ENCODE assay signal across 8 cellular contexts in genomic region chr1:12132078-12132477, GRCh38. TPM values are rescaled to one million over a fixed set of nuclear protein-coding genes. Genes with fewer than 3 reads are reported as not detected.
A peak's percentile ranks its signal among the peaks of the same experiment; 100 is the strongest.
DNase-seq lines count a peak whose midpoint lies in the region; ATAC-seq and TF ChIP-seq lines count a peak whose summit lies in the region.
"Had no signal": no experiment of that assay in that cellular context is flagged by ENCODE, and none has a peak within 500 bp of the region (broad histone marks: within the 10 kb centered on the region; RNA-seq: fewer than 3 reads in every experiment).

No MANE protein-coding gene starts in this region.

- ATAC-seq in RWPE2 (ENCODE audit: low read depth), result peak; percentile 90

- H3K27me3 ChIP-seq in RWPE2 (ENCODE audit: insufficient read depth, poor library complexity, severe bottlenecking) (no peaks in the 10 kb centered on the region), skeletal muscle tissue (ENCODE audit: control insufficient read depth in 3 of 3, insufficient read depth in 3 of 3, low read length in 3 of 3) (no peaks in the 10 kb centered on the region)

- DNase-seq in EL (peak; percentile 94), RWPE2 (ENCODE audit: low spot score) (no peak), fibroblast of gingiva (ENCODE audit: low read depth) (peak; percentile 95), NCI-H524 treated with DMSO at 0.1 percent for 48 hours (lab: John Stamatoyannopoulos, UW) (no peak), NCI-H2227 treated with DMSO at 0.1 percent for 48 hours (lab: John Stamatoyannopoulos, UW) (no peak), NCI-H2171 treated with DMSO at 0.1 percent for 48 hours (lab: John Stamatoyannopoulos, UW) (no peak)
- DNase-seq: activated CD4-positive, CD25-positive, alpha-beta regulatory T cell treated with anti-CD3 and anti-CD28 coated beads, Interleukin-2, amount 50 U/mL, for 72 hours had no signal

- TF ChIP-seq CTCF in RWPE2 (IDR thresholded peaks at IDR 0.05; ENCODE audit: poor library complexity, severe bottlenecking), result no peak

- H3K9ac ChIP-seq in skeletal muscle tissue (ENCODE audit: low read depth in 1 of 3, low read length in 3 of 3), result no peak overlapping the region

- H3K4me1 ChIP-seq in RWPE2 (ENCODE audit: insufficient read depth, poor library complexity, severe bottlenecking) (peaks cover 14% of the 10 kb centered on the region), skeletal muscle tissue (ENCODE audit: control insufficient read depth in 3 of 3, insufficient read depth in 3 of 3, low read length in 3 of 3) (peaks cover 9 to 21% (median 11%) of the 10 kb centered on the region in 3 donors)

- no peaks in the 10 kb centered on the region for H3K9me3 ChIP-seq in RWPE2 (ENCODE audit: severe bottlenecking)
- no peaks in the 10 kb centered on the region for H3K9me3 ChIP-seq in skeletal muscle tissue (ENCODE audit: control insufficient read depth in 3 of 3, low read length in 3 of 3)

- H3K36me3 ChIP-seq in RWPE2 (ENCODE audit: low read depth) (no peaks in the 10 kb centered on the region), skeletal muscle tissue (ENCODE audit: control insufficient read depth in 3 of 3, insufficient read depth in 3 of 3, low read length in 3 of 3) (no peaks in the 10 kb centered on the region)

- H3K27ac ChIP-seq in RWPE2 (ENCODE audit: poor library complexity, severe bottlenecking) (peak overlapping the region; percentile 49), skeletal muscle tissue (ENCODE audit: low read depth, low read length) (peak overlapping the region; percentile 16)

- H3K4me3 ChIP-seq in RWPE2 (ENCODE audit: severe bottlenecking) (no peak overlapping the region), skeletal muscle tissue (ENCODE audit: low read length in 3 of 3) (no peak overlapping the region)

RNA-seq across cellular contexts. Expression of gene TNFRSF1B, which starts 34.7 kb away (rescaled TPM):
- total RNA-seq in skeletal muscle tissue, result 9.9 TPM

Comparison
In these comparisons a context has a peak if more than half of its experiments do, and no peak if none do; other contexts are left out.
1. DNase-seq: peak in EL (single experiment) and fibroblast of gingiva (single experiment); none in RWPE2 (single experiment), NCI-H524 treated with DMSO at 0.1 percent for 48 hours (single experiment), NCI-H2227 treated with DMSO at 0.1 percent for 48 hours (single experiment) and NCI-H2171 treated with DMSO at 0.1 percent for 48 hours (single experiment).